19 cellular contexts compared by ENCODE assay signal in genomic region chr6:155970878-155971702, GRCh38.
"Had no signal": no experiment of that assay in that cellular context is flagged by ENCODE, and none has a peak within 500 bp of the region (broad histone marks: within the 10 kb centered on the region; RNA-seq: fewer than 3 reads in every experiment).

No MANE protein-coding gene starts in this region.

- H3K9me3 Mint-ChIP-seq: activated B cell treated with CpG ODN at 0.5 μM for 24 hours; natural killer cell treated with Interleukin-12 subunit alpha and Interleukin-12 subunit beta and Interleukin-15 and Interleukin-18, amount 100 ng/mL, for 72 hours had no signal

- H3K4me3 ChIP-seq: coronary artery, heart right ventricle, left ventricle myocardium inferior, ovary, prostate gland, suprapubic skin, transverse colon had no signal

- ATAC-seq: heart right ventricle; natural killer cell treated with Interleukin-12 subunit alpha and Interleukin-12 subunit beta and Interleukin-15 and Interleukin-18, amount 100 ng/mL, for 72 hours had no signal

- H3K27me3 Mint-ChIP-seq: activated B cell treated with CpG ODN at 0.5 μM for 24 hours; natural killer cell treated with Interleukin-12 subunit alpha and Interleukin-12 subunit beta and Interleukin-15 and Interleukin-18, amount 100 ng/mL, for 72 hours had no signal

- H3K4me1 ChIP-seq: left ventricle myocardium inferior, prostate gland, suprapubic skin had no signal

- H3K36me3 ChIP-seq: heart right ventricle, left ventricle myocardium inferior, neutrophil, ovary, prostate gland, suprapubic skin, transverse colon had no signal

- H3K9me3 ChIP-seq: heart right ventricle, left ventricle myocardium inferior, neutrophil, ovary, prostate gland, suprapubic skin, transverse colon had no signal

- H3K27ac Mint-ChIP-seq: activated B cell treated with CpG ODN at 0.5 μM for 24 hours; natural killer cell treated with Interleukin-12 subunit alpha and Interleukin-12 subunit beta and Interleukin-15 and Interleukin-18, amount 100 ng/mL, for 72 hours had no signal

- H3K36me3 Mint-ChIP-seq: natural killer cell treated with Interleukin-12 subunit alpha and Interleukin-12 subunit beta and Interleukin-15 and Interleukin-18, amount 100 ng/mL, for 72 hours had no signal

- H3K27ac ChIP-seq: coronary artery, epithelial cell of prostate, heart right ventricle, left ventricle myocardium inferior, neutrophil, ovary, prostate gland, suprapubic skin, transverse colon had no signal

- DNase-seq: activated B cell treated with CpG ODN at 0.5 μM for 24 hours; activated CD4-positive, alpha-beta T cell treated with anti-CD3 and anti-CD28 coated beads for 4 hours; activated naive CD4-positive, alpha-beta T cell treated with Interleukin-2 at 50 U/mL for 16 hours; activated T-cell treated with anti-CD3 and anti-CD28 coated beads, Interleukin-2, amount 50 U/mL, for 1 hour; amygdala; heart right ventricle; kidney; left ventricle myocardium inferior; ovary; stimulated activated CD4-positive, alpha-beta T cell treated with anti-CD3 and anti-CD28 coated beads, Interleukin-4, amount 100 ng/mL, for 24 hours; stimulated activated naive CD4-positive, alpha-beta T cell treated with Interleukin-2 at 50 U/mL for 16 hours; T1000; transverse colon had no signal

- H3K4me3 Mint-ChIP-seq: activated B cell treated with CpG ODN at 0.5 μM for 24 hours; natural killer cell treated with Interleukin-12 subunit alpha and Interleukin-12 subunit beta and Interleukin-15 and Interleukin-18, amount 100 ng/mL, for 72 hours had no signal

- H3K27me3 ChIP-seq: heart right ventricle, neutrophil, ovary, suprapubic skin, transverse colon had no signal
